In genomic region chr3:171223396-171223795, GRCh38 we compare ENCODE assay signal across 27 cellular contexts.
"Had no signal": no experiment of that assay in that cellular context is flagged by ENCODE, and none has a peak within 500 bp of the region (broad histone marks: within the 10 kb centered on the region; RNA-seq: fewer than 3 reads in every experiment).

No MANE protein-coding gene starts in this region.

- H3K4me1 ChIP-seq: pancreas, right lobe of liver, testis, tibial artery, upper lobe of right lung, uterus had no signal

- H3K27me3 ChIP-seq: neutrophil, right lobe of liver, stomach, testis, tibial artery, transverse colon, upper lobe of right lung, uterus had no signal

- H3K4me1 Mint-ChIP-seq: stimulated activated naive B cell treated with anti-CD40 and anti-IgM and Interleukin-4, amounts not matched to agents 10 μg/mL and 1 μg/mL and 100 μg/mL, for 72 hours had no signal

- H3K4me3 ChIP-seq: pancreas, psoas muscle, right lobe of liver, sigmoid colon, stomach, testis, tibial artery, transverse colon, upper lobe of right lung, uterus had no signal

- H3K9me3 Mint-ChIP-seq: natural killer cell treated with Interleukin-12 subunit alpha and Interleukin-12 subunit beta and Interleukin-15 and Interleukin-18, amount 100 ng/mL, for 72 hours; type B pancreatic cell had no signal

- H3K4me3 Mint-ChIP-seq: naive thymus-derived CD8-positive, alpha-beta T cell; nephron progenitor cell; neural crest cell; stimulated activated effector memory CD8-positive, alpha-beta T cell treated with anti-CD3 and anti-CD28 coated beads, Interleukin-12 subunit alpha, Interleukin-12 subunit beta, amount 100 ng/mL, for 72 hours; stimulated activated naive B cell treated with anti-CD40 and anti-IgM and Interleukin-4, amounts not matched to agents 10 μg/mL and 1 μg/mL and 100 μg/mL, for 72 hours; stimulated activated naive CD8-positive, alpha-beta T cell treated with anti-CD3 and anti-CD28 coated beads, Interleukin-15, Interleukin-2, amounts not matched to agents 100 ng/mL and 50 ng/mL, for 24 hours; type B pancreatic cell had no signal

- H3K9me3 ChIP-seq: neutrophil, pancreas, psoas muscle, right lobe of liver, sigmoid colon, stomach, testis, transverse colon, upper lobe of right lung, uterus had no signal

- H3K27ac Mint-ChIP-seq: nephron progenitor cell; progenitor cell of endocrine pancreas; stimulated activated effector memory CD8-positive, alpha-beta T cell treated with anti-CD3 and anti-CD28 coated beads, Interleukin-12 subunit alpha, Interleukin-12 subunit beta, amount 100 ng/mL, for 72 hours; stimulated activated naive B cell treated with anti-CD40 and anti-IgM and Interleukin-4, amounts not matched to agents 10 μg/mL and 1 μg/mL and 100 μg/mL, for 72 hours; stimulated activated naive CD8-positive, alpha-beta T cell treated with anti-CD3 and anti-CD28 coated beads, Interleukin-15, Interleukin-2, amounts not matched to agents 100 ng/mL and 50 ng/mL, for 24 hours; type B pancreatic cell had no signal

- DNase-seq: naive thymus-derived CD8-positive, alpha-beta T cell; nephron progenitor cell; pancreas; psoas muscle; right cardiac atrium; right lobe of liver; sigmoid colon; small intestine; stimulated activated CD4-positive, alpha-beta T cell treated with anti-CD3 and anti-CD28 coated beads, Interleukin-15, amount 100 ng/mL, for 24 hours; stimulated activated CD4-positive, alpha-beta T cell treated with anti-CD3 and anti-CD28 coated beads, Interleukin-2, amount 100 ng/mL, for 24 hours; stimulated activated CD4-positive, alpha-beta T cell treated with anti-CD3 and anti-CD28 coated beads, Interleukin-2, amount 100 ng/mL, for 48 hours; stimulated activated CD4-positive, alpha-beta T cell treated with anti-CD3 and anti-CD28 coated beads, Interleukin-4, amount 100 ng/mL, for 24 hours; stimulated activated naive B cell treated with anti-CD40 and anti-IgM and Interleukin-4, amounts not matched to agents 10 μg/mL and 1 μg/mL and 100 μg/mL, for 72 hours; stimulated activated naive CD4-positive, alpha-beta T cell treated with Interleukin-2 at 50 U/mL for 16 hours; stomach; testis; tibial artery; transverse colon; upper lobe of right lung; uterus had no signal

- FAIRE-seq: pancreas, small intestine had no signal

- ATAC-seq: naive thymus-derived CD8-positive, alpha-beta T cell; natural killer cell treated with Interleukin-12 subunit alpha and Interleukin-12 subunit beta and Interleukin-15 and Interleukin-18, amount 100 ng/mL, for 72 hours; pancreas; right cardiac atrium; right lobe of liver; stimulated activated effector memory CD8-positive, alpha-beta T cell treated with anti-CD3 and anti-CD28 coated beads, Interleukin-12 subunit alpha, Interleukin-12 subunit beta, amount 100 ng/mL, for 72 hours; stimulated activated naive B cell treated with anti-CD40 and anti-IgM and Interleukin-4, amounts not matched to agents 10 μg/mL and 1 μg/mL and 100 μg/mL, for 72 hours; upper lobe of right lung had no signal

- H3K27me3 Mint-ChIP-seq: naive thymus-derived CD8-positive, alpha-beta T cell; natural killer cell treated with Interleukin-12 subunit alpha and Interleukin-12 subunit beta and Interleukin-15 and Interleukin-18, amount 100 ng/mL, for 72 hours; progenitor cell of endocrine pancreas; stimulated activated naive B cell treated with anti-CD40 and anti-IgM and Interleukin-4, amounts not matched to agents 10 μg/mL and 1 μg/mL and 100 μg/mL, for 72 hours; stimulated activated naive CD8-positive, alpha-beta T cell treated with anti-CD3 and anti-CD28 coated beads, Interleukin-15, Interleukin-2, amounts not matched to agents 100 ng/mL and 50 ng/mL, for 24 hours had no signal

- H3K36me3 ChIP-seq: neutrophil, pancreas, right lobe of liver, sigmoid colon, transverse colon, upper lobe of right lung, uterus had no signal

- H3K27ac ChIP-seq: neutrophil, pancreas, psoas muscle, right lobe of liver, stomach, testis, tibial artery, transverse colon, upper lobe of right lung, uterus had no signal
